Comparison of ENCODE assay signal across 1 cellular context in genomic region chr1:53154859-53155438, GRCh38.
TF ChIP-seq lines count a peak whose summit lies in the region.

No MANE protein-coding gene starts in this region.

TF ChIP-seq in H1, 55 proteins besides CTCF, POLR2A, EP300 and RAD21 (continued from another document):
- TF ChIP-seq KDM1A (IDR thresholded peaks at IDR 0.05; ENCODE audit: borderline replicate concordance, low read length), result no peak
- TF ChIP-seq CBX5 (IDR thresholded peaks at IDR 0.05; ENCODE audit: low read depth, low read length), result no peak
- TF ChIP-seq ATF2 (IDR thresholded peaks at IDR 0.05; ENCODE audit: low read length), result no peak
- TF ChIP-seq BACH1 (IDR thresholded peaks at IDR 0.05; ENCODE audit: low read length), result no peak
- no peak for TF ChIP-seq EGR1 (IDR thresholded peaks at IDR 0.05; ENCODE audit: borderline replicate concordance, low read depth, low read length)
- TF ChIP-seq NANOG (IDR thresholded peaks at IDR 0.05; ENCODE audit: insufficient read depth, low read depth, low read length, poor library complexity, severe bottlenecking), result no peak
